Comparison of ENCODE assay signal across 34 cellular contexts in genomic region chr10:57825015-57825414, GRCh38.
"Had no signal": no experiment of that assay in that cellular context is flagged by ENCODE, and none has a peak within 500 bp of the region (broad histone marks: within the 10 kb centered on the region; RNA-seq: fewer than 3 reads in every experiment).

No MANE protein-coding gene starts in this region.

- H3K27me3 ChIP-seq: adrenal gland, ascending aorta, body of pancreas, brain microvascular endothelial cell, breast epithelium, cardiac muscle cell had no signal

- DNase-seq: activated effector memory CD4-positive, alpha-beta T cell treated with anti-CD3 and anti-CD28 coated beads, Interleukin-2, amount 50 U/mL, for 16 hours; activated effector memory CD4-positive, alpha-beta T cell treated with Interleukin-2 at 50 U/mL for 16 hours; activated gamma-delta T cell; activated gamma-delta T cell treated with Interleukin-2 at 50 U/mL for 16 hours; activated naive CD4-positive, alpha-beta T cell; activated naive CD4-positive, alpha-beta T cell treated with anti-CD3 and anti-CD28 coated beads for 36 hours; activated naive CD4-positive, alpha-beta T cell treated with anti-CD3 and anti-CD28 coated beads, Interleukin-2, amount 10 ng/mL, durations not matched to agents 7 days and 5 days; activated naive CD4-positive, alpha-beta T cell treated with anti-CD3 and anti-CD28 coated beads, Interleukin-2, amount 50 U/mL, for 16 hours; activated naive CD4-positive, alpha-beta T cell treated with Interleukin-2 at 50 U/mL for 16 hours; activated naive CD8-positive, alpha-beta T cell treated with anti-CD3 and anti-CD28 coated beads for 36 hours; activated naive CD8-positive, alpha-beta T cell treated with anti-CD3 and anti-CD28 coated beads, Interleukin-2, amount 10 ng/mL, durations not matched to agents 7 days and 5 days; activated naive CD8-positive, alpha-beta T cell treated with anti-CD3 and anti-CD28 coated beads, Interleukin-2, amount 50 U/mL, for 24 hours; activated T-cell treated with anti-CD3 and anti-CD28 coated beads, Interleukin-2, amount 50 U/mL, for 1 hour; activated T-cell treated with anti-CD3 and anti-CD28 coated beads, Interleukin-2, amount 50 U/mL, for 24 hours; activated T-cell treated with anti-CD3 and anti-CD28 coated beads, Interleukin-2, amount 50 U/mL, for 4 hours; activated T-cell treated with anti-CD3 and anti-CD28 coated beads, Interleukin-2, amount 50 U/mL, for 48 hours; activated T-cell treated with anti-CD3 and anti-CD28 coated beads, Interleukin-2, amount 50 U/mL, for 72 hours; adrenal gland; amniotic stem cell; amygdala; anterior cingulate cortex; aorta; body of pancreas; brain microvascular endothelial cell; caudate nucleus; central memory CD4-positive, alpha-beta T cell; cerebellar nuclear complex had no signal

- H3K4me3 ChIP-seq: adrenal gland, ascending aorta, body of pancreas, breast epithelium, cardiac muscle cell had no signal

- ATAC-seq: activated naive CD4-positive, alpha-beta T cell treated with anti-CD3 and anti-CD28 coated beads, Interleukin-2, amount 50 U/mL, for 72 hours; activated naive CD8-positive, alpha-beta T cell treated with anti-CD3 and anti-CD28 coated beads, Interleukin-2, amount 50 U/mL, for 24 hours; activated T-cell treated with anti-CD3 and anti-CD28 coated beads, Interleukin-2, amount 50 U/mL, for 4 hours; activated T-cell treated with anti-CD3 and anti-CD28 coated beads, Interleukin-2, amount 50 U/mL, for 72 hours; activated T-helper 17 cell treated with anti-CD3 and anti-CD28 coated beads, Interleukin-2, amount 50 U/mL, for 72 hours; body of pancreas had no signal

- H3K36me3 ChIP-seq: adrenal gland, ascending aorta, brain microvascular endothelial cell, breast epithelium, cardiac muscle cell had no signal

- H3K27ac ChIP-seq: adrenal gland, ascending aorta, body of pancreas, brain microvascular endothelial cell, breast epithelium, cardiac muscle cell had no signal

- FAIRE-seq: astrocyte, bronchial epithelial cell had no signal

- H3K4me1 ChIP-seq: adrenal gland, ascending aorta, body of pancreas, breast epithelium had no signal

- H3K9me3 ChIP-seq: ascending aorta, body of pancreas, breast epithelium had no signal
